In the genomic region with DNA sequence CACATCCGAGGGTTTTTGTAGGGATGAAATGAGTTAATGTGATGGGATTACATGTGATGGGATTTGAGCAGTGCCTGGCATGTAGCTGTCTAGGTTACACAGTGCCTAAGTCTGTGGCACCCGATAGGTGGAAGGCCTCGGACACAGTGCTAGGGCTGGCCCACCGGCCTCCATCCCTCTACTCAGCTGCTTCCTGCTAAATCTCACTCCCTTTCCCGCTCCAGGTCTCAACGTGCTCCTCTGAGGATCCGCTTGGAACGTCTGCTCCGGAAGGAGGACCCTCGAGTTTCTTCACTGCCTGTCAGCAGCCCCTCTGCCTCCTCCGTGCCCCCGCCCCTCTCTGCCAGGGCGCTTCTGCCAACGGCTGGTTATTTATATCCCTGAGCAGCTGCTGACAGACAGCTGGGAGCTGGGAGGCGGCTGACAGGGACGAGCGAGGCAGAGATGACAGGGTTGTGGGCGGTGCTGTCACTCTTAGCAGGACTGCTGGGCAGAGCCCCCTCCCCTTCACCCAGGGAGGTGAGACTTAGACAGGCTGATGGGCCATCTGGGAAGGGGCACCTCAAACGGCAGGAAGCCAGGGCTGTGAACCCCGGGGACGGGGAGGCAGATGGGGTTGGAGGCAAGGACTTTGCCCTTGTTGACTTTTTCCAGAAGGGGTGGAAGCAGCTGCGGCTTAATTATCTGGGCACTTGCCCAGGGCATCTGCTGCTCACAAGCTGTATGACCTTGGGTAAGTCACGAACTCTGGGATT, we compare ENCODE assay signal across 1 cellular context.
TF ChIP-seq lines count a peak whose summit lies in the region.

No MANE protein-coding gene starts in this region.

TF ChIP-seq in A549, 52 proteins besides CTCF, POLR2A, EP300 and RAD21 (continued from another document):
- TF ChIP-seq REST (IDR thresholded peaks at IDR 0.05) (no peak), HES2 (IDR thresholded peaks at IDR 0.05) (no peak), ZNF302 (CRISPR knock-in tag; IDR thresholded peaks at IDR 0.05) (no peak), CBX8 (IDR thresholded peaks at IDR 0.05) (no peak)
- TF ChIP-seq, protein P1, sequence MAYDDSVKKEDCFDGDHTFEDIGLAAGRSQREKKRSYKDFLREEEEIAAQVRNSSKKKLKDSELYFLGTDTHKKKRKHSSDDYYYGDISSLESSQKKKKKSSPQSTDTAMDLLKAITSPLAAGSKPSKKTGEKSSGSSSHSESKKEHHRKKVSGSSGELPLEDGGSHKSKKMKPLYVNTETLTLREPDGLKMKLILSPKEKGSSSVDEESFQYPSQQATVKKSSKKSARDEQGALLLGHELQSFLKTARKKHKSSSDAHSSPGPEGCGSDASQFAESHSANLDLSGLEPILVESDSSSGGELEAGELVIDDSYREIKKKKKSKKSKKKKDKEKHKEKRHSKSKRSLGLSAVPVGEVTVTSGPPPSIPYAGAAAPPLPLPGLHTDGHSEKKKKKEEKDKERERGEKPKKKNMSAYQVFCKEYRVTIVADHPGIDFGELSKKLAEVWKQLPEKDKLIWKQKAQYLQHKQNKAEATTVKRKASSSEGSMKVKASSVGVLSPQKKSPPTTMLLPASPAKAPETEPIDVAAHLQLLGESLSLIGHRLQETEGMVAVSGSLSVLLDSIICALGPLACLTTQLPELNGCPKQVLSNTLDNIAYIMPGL (CRISPR knock-in tag; IDR thresholded peaks at IDR 0.05; ENCODE audit: borderline replicate concordance), result no peak
